15 cellular contexts compared by ENCODE assay signal in the genomic region with DNA sequence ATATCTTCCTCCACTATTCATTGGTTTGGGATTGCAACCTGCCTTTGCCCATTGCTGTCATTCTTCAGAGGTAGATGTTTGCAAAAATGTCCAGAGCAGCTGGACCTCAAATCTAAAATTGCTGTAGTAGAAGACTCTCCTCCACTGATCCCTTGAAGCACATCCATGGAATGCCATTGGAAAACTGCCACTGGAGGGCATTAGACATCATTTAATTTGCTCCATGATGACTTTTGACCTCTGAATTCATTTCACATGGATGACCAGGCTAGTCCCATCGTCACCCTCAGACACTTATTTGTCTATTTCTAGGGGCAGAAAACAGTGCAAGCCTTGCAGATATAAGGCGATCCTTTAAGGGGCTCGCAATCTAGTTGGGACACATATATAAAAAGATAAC. TPM values are rescaled to one million over a fixed set of nuclear protein-coding genes. Genes with fewer than 3 reads are reported as not detected.
DNase-seq lines count a peak whose midpoint lies in the region; ATAC-seq and TF ChIP-seq lines count a peak whose summit lies in the region.
"Had no signal": no experiment of that assay in that cellular context is flagged by ENCODE, and none has a peak within 500 bp of the region (broad histone marks: within the 10 kb centered on the region; RNA-seq: fewer than 3 reads in every experiment).

No MANE protein-coding gene starts in this region.

- H3K27me3 ChIP-seq in brain microvascular endothelial cell (replicated peaks) (no peaks in the 10 kb centered on the region), liver (ENCODE audit: control insufficient read depth in 4 of 4, insufficient read depth in 4 of 4, low read length in 3 of 4) (peaks cover 0 to 26% (median 5%) of the 10 kb centered on the region in 4 donors)
- H3K27me3 ChIP-seq: SJSA1 had no signal

- H3K36me3 ChIP-seq in brain microvascular endothelial cell (replicated peaks) (no peaks in the 10 kb centered on the region), liver (ENCODE audit: control insufficient read depth in 4 of 4, insufficient read depth in 3 of 4, low read depth in 1 of 4, low read length in 3 of 4) (no peaks in the 10 kb centered on the region)
- H3K36me3 ChIP-seq: heart left ventricle, SJSA1 had no signal

- no peaks in the 10 kb centered on the region for H3K9me3 Mint-ChIP-seq in activated naive CD4-positive, alpha-beta T cell treated with anti-CD3 and anti-CD28 coated beads, Interleukin-2, amount 10 ng/mL, durations not matched to agents 7 days and 5 days
- H3K9me3 Mint-ChIP-seq: activated T-cell treated with anti-CD3 and anti-CD28 coated beads, Interleukin-2, amount 50 U/mL, for 4 hours had no signal

- peak; percentile 24 to 27 for TF ChIP-seq RAD21 in liver (IDR thresholded peaks at IDR 0.05)

- CTCF ChIA-PET in activated naive CD4-positive, alpha-beta T cell treated with anti-CD3 and anti-CD28 coated beads, Interleukin-2, amount 10 ng/mL, durations not matched to agents 7 days and 5 days (lab: Charles Lee): interaction anchor here (0.9 kb wide), 1 partner anchor 27 kb away, joined by 3 read pairs; no protein-coding TSS in a partner anchor

- in situ Hi-C loops in brain microvascular endothelial cell (cut with HindIII; ENCODE audit: low pct_ligation_motif_present, low sequenced_read_pairs): no loop called here

- no peak overlapping the region for H3K27ac ChIP-seq in brain microvascular endothelial cell
- H3K27ac ChIP-seq in liver (ENCODE audit: low read depth in 1 of 2, low read length in 2 of 2): no peak overlapping the region
- H3K27ac ChIP-seq: heart left ventricle, SJSA1 had no signal

- no peak overlapping the region for H3K4me3 Mint-ChIP-seq in activated naive CD4-positive, alpha-beta T cell treated with anti-CD3 and anti-CD28 coated beads, Interleukin-2, amount 10 ng/mL, durations not matched to agents 7 days and 5 days
- H3K4me3 Mint-ChIP-seq: activated T-cell treated with anti-CD3 and anti-CD28 coated beads, Interleukin-2, amount 50 U/mL, for 4 hours had no signal

- peaks cover 5% of the 10 kb centered on the region for H3K4me1 Mint-ChIP-seq in activated naive CD4-positive, alpha-beta T cell treated with anti-CD3 and anti-CD28 coated beads, Interleukin-2, amount 10 ng/mL, durations not matched to agents 7 days and 5 days

- H3K9me3 ChIP-seq in liver (ENCODE audit: control insufficient read depth in 4 of 4, low read length in 3 of 4): no peaks in the 10 kb centered on the region
- H3K9me3 ChIP-seq: heart left ventricle, SJSA1 had no signal

- peak; percentile 24 for TF ChIP-seq CTCF in brain microvascular endothelial cell (IDR thresholded peaks at IDR 0.05; ENCODE audit: low read depth, low read length, missing control alignments)
- TF ChIP-seq CTCF in liver (IDR thresholded peaks at IDR 0.05; ENCODE audit: low read depth, low read length, missing input control): no peak

- peaks cover 35% of the 10 kb centered on the region for H3K27me3 Mint-ChIP-seq in activated naive CD4-positive, alpha-beta T cell treated with anti-CD3 and anti-CD28 coated beads, Interleukin-2, amount 10 ng/mL, durations not matched to agents 7 days and 5 days

- H3K4me1 ChIP-seq in liver (ENCODE audit: control insufficient read depth in 4 of 4, insufficient read depth in 4 of 4, low read length in 3 of 4): peaks cover 6 to 22% (median 15%) of the 10 kb centered on the region in 4 donors

- no peak for ATAC-seq in GM18517 (IDR thresholded peaks at IDR 0.05; ENCODE audit: unreplicated experiment)
- ATAC-seq: activated T-cell treated with anti-CD3 and anti-CD28 coated beads, Interleukin-2, amount 50 U/mL, for 4 hours; heart left ventricle had no signal

- H3K27ac Mint-ChIP-seq in activated naive CD4-positive, alpha-beta T cell treated with anti-CD3 and anti-CD28 coated beads, Interleukin-2, amount 10 ng/mL, durations not matched to agents 7 days and 5 days: no peak overlapping the region

- H3K9ac ChIP-seq in liver (ENCODE audit: low read depth in 1 of 2, low read length in 2 of 2): no peak overlapping the region

- 66% methylated on average over 3 of the region's 3 CpGs for WGBS in liver

- H3K4me3 ChIP-seq in brain microvascular endothelial cell (ENCODE audit: low read depth, low read length) (no peak overlapping the region), liver (ENCODE audit: low read depth in 1 of 3, low read length in 3 of 3) (no peak overlapping the region)
- H3K4me3 ChIP-seq: heart left ventricle, SJSA1 had no signal

- DNase-seq in A172 (ENCODE audit: low spot score): peak; percentile 22
- DNase-seq in HCEC 1CT: peak; percentile 21
- no peak for DNase-seq in brain microvascular endothelial cell
- DNase-seq in activated naive CD4-positive, alpha-beta T cell treated with anti-CD3 and anti-CD28 coated beads, Interleukin-2, amount 10 ng/mL, durations not matched to agents 7 days and 5 days: no peak
- DNase-seq in GF-D8 (lab: John Stamatoyannopoulos, UW): no peak
- no peak for DNase-seq in stimulated activated CD4-positive, alpha-beta T cell treated with anti-CD3 and anti-CD28 coated beads, Interleukin-12 subunit alpha, Interleukin-12 subunit beta, amount 100 ng/mL, for 4 hours
- DNase-seq: activated CD4-positive, alpha-beta T cell treated with anti-CD3 and anti-CD28 coated beads, Interleukin-2, amount 50 U/mL, for 48 hours; activated T-cell treated with anti-CD3 and anti-CD28 coated beads, Interleukin-2, amount 50 U/mL, for 4 hours; Calu3; caudate nucleus; heart left ventricle; NCI-H2081 had no signal

- H3K36me3 Mint-ChIP-seq in activated naive CD4-positive, alpha-beta T cell treated with anti-CD3 and anti-CD28 coated beads, Interleukin-2, amount 10 ng/mL, durations not matched to agents 7 days and 5 days: no peaks in the 10 kb centered on the region

TF ChIP-seq in liver, 16 proteins besides CTCF, POLR2A, EP300 and RAD21:
- TF ChIP-seq JUND (IDR thresholded peaks at IDR 0.05) (no peak), HNF4A (conservative IDR thresholded peaks at IDR 0.05) (no peak), NR2F2 (IDR thresholded peaks at IDR 0.05) (peak; percentile 17), YY1 (IDR thresholded peaks at IDR 0.05) (no peak)
TF ChIP-seq in liver: peak in this region for 1.

RNA-seq across cellular contexts. Expression of gene FLT1, which starts 33.9 kb away (rescaled TPM):
- 5.5 and 7.5 TPM in 2 replicates for total RNA-seq in A172 (2014; rRNA removed; shearing (Covaris generic))
- total RNA-seq in liver: 10 to 100 TPM; 11.4 to 19.7 TPM
- 1 to 10 TPM; 4.1 to 7.1 TPM for polyA plus RNA-seq in liver
- total RNA-seq: Calu3 had no signal

Comparison
In these comparisons a context has a peak if more than half of its experiments do, and no peak if none do; other contexts are left out.
1. DNase-seq: peak in A172 (single experiment) and HCEC 1CT (single experiment); none in brain microvascular endothelial cell (single experiment), activated naive CD4-positive, alpha-beta T cell treated with anti-CD3 and anti-CD28 coated beads, Interleukin-2, amount 10 ng/mL, durations not matched to agents 7 days and 5 days (single experiment), GF-D8 (single experiment) and stimulated activated CD4-positive, alpha-beta T cell treated with anti-CD3 and anti-CD28 coated beads, Interleukin-12 subunit alpha, Interleukin-12 subunit beta, amount 100 ng/mL, for 4 hours (single experiment).